In the genomic region with DNA sequence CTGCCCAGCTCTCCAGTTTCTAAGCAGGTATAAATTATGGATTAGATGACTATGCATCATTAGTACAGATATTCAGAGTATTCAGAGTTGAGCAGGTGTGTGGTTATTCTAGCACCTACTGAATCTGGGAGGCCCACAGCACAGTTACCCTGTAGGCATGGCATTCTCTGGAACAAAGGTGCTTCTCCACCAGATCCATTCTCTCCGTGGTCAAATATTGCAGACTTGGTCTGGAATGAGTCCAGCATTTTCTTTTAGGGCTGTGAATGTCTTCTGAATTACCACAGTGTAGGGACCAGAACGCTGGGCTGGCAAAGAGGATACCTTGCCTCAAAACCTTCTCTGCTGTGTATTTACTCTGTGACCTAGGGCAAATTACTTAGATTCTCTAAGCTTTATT, we compare ENCODE assay signal across 23 cellular contexts.
"Had no signal": no experiment of that assay in that cellular context is flagged by ENCODE, and none has a peak within 500 bp of the region (broad histone marks: within the 10 kb centered on the region; RNA-seq: fewer than 3 reads in every experiment).

No MANE protein-coding gene starts in this region.

- H3K27me3 ChIP-seq: MG63, SJSA1 had no signal

- H3K4me3 ChIP-seq: MG63, SJSA1, SK-N-MC had no signal

- H3K9me3 ChIP-seq: MG63, SJSA1 had no signal

- ATAC-seq: HepG2 had no signal

- DNase-seq: Karpas-422; KG1; MG63; NCI-H1092; NCI-H1105 treated with DMSO at 0.1 percent for 48 hours; NCI-H1417 treated with DMSO at 0.1 percent for 48 hours; NCI-H146; NCI-H1694 treated with DMSO at 0.1 percent for 48 hours; NCI-H1930; NCI-H2081; NCI-H2107; NCI-H2227 treated with DMSO at 0.1 percent for 48 hours; NCI-H524; NCI-H526 treated with DMSO at 0.1 percent for 48 hours; NCI-H748 treated with DMSO at 0.1 percent for 48 hours; NK-92 treated with Interleukin-12 subunit alpha and Interleukin-12 subunit beta, amount 100 ng/mL, for 24 hours; Right ventricle myocardium superior; RPMI8226; SIG-M5; SW 1271 had no signal

- H3K36me3 ChIP-seq: MG63, SJSA1 had no signal

- H3K27ac ChIP-seq: SJSA1, SK-N-MC had no signal
